Comparison of ENCODE assay signal across 8 cellular contexts in the genomic region with DNA sequence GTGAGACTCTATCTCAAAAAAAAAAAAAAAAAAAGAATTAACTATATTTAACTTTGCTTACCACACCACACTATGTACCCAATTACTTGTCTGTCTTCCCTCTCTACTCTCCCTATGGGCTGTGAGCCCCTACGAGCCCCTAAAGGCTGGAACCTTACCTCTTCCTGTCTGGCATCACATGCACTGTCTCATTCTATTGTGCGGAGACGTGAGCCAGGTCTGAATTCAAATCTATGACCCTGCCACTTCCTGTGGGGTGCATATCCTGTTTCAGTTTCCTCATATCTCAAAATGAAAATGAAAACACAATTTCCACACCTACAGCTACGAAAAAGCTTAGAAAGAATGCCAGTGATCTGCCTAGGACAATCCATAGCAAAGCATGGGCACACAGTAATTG. TPM values are rescaled to one million over a fixed set of nuclear protein-coding genes. Genes with fewer than 3 reads are reported as not detected.
A peak's percentile ranks its signal among the peaks of the same experiment; 100 is the strongest.
DNase-seq lines count a peak whose midpoint lies in the region; ATAC-seq and TF ChIP-seq lines count a peak whose summit lies in the region.

No MANE protein-coding gene starts in this region.

- no peaks in the 10 kb centered on the region for H3K27me3 Mint-ChIP-seq in natural killer cell treated with Interleukin-12 subunit alpha and Interleukin-12 subunit beta and Interleukin-15 and Interleukin-18, amount 100 ng/mL, for 72 hours

- ATAC-seq in GM21737 (IDR thresholded peaks at IDR 0.05; ENCODE audit: unreplicated experiment): peak; percentile 65
- peak; percentile 97 to 99 for ATAC-seq in natural killer cell treated with Interleukin-12 subunit alpha and Interleukin-12 subunit beta and Interleukin-15 and Interleukin-18, amount 100 ng/mL, for 72 hours

- 60 to 64% methylated on average over 4 of the region's 4 CpGs for WGBS in thyroid gland, 2 donors

- H3K27ac Mint-ChIP-seq in natural killer cell treated with Interleukin-12 subunit alpha and Interleukin-12 subunit beta and Interleukin-15 and Interleukin-18, amount 100 ng/mL, for 72 hours: peak overlapping the region; percentile 88 to 97

- no peak overlapping the region for H3K27ac ChIP-seq in thyroid gland

- H3K4me1 ChIP-seq in thyroid gland: no peaks in the 10 kb centered on the region

- H3K27me3 ChIP-seq in thyroid gland: no peaks in the 10 kb centered on the region

- no peak overlapping the region for H3K4me3 ChIP-seq in thyroid gland (replicated peaks in 1 of 3)

- H3K36me3 Mint-ChIP-seq in natural killer cell treated with Interleukin-12 subunit alpha and Interleukin-12 subunit beta and Interleukin-15 and Interleukin-18, amount 100 ng/mL, for 72 hours: peaks cover under 1% of the 10 kb centered on the region

- DNase-seq in GF-D8 (lab: John Stamatoyannopoulos, UW): peak; percentile 1
- peak; percentile 1 for DNase-seq in NCI-H69 (lab: John Stamatoyannopoulos, UW)
- peak; percentile 32 for DNase-seq in activated naive CD4-positive, alpha-beta T cell treated with Interleukin-2 at 50 U/mL for 16 hours
- peak; percentile 72 for DNase-seq in natural killer cell treated with Interleukin-12 subunit alpha and Interleukin-12 subunit beta and Interleukin-15 and Interleukin-18, amount 100 ng/mL, for 72 hours (ENCODE audit: low spot score)
- DNase-seq in thyroid gland: no peak
- no peak for DNase-seq in NCI-H146 treated with DMSO at 0.1 percent for 48 hours (lab: John Stamatoyannopoulos, UW; ENCODE audit: unreplicated experiment)
- no peak for DNase-seq in NCI-H2227 treated with DMSO at 0.1 percent for 48 hours (lab: John Stamatoyannopoulos, UW)

- H3K9me3 ChIP-seq in thyroid gland: no peaks in the 10 kb centered on the region

- TF ChIP-seq POLR2A in thyroid gland (IDR thresholded peaks at IDR 0.05): no peak

- H3K9me3 Mint-ChIP-seq in natural killer cell treated with Interleukin-12 subunit alpha and Interleukin-12 subunit beta and Interleukin-15 and Interleukin-18, amount 100 ng/mL, for 72 hours: peaks cover 6% of the 10 kb centered on the region

- H3K36me3 ChIP-seq in thyroid gland: no peaks in the 10 kb centered on the region

- peak overlapping the region; percentile 81 for H3K4me3 Mint-ChIP-seq in natural killer cell treated with Interleukin-12 subunit alpha and Interleukin-12 subunit beta and Interleukin-15 and Interleukin-18, amount 100 ng/mL, for 72 hours

- peaks cover 24 to 25% of the 10 kb centered on the region in 2 donors for H3K4me1 Mint-ChIP-seq in natural killer cell treated with Interleukin-12 subunit alpha and Interleukin-12 subunit beta and Interleukin-15 and Interleukin-18, amount 100 ng/mL, for 72 hours (ENCODE audit: low read depth in 2 of 2)

- intact Hi-C loops in thyroid gland (cut with DNase I): no loop called here

- no peak for TF ChIP-seq CTCF in thyroid gland (IDR thresholded peaks at IDR 0.05)

RNA-seq across cellular contexts. Expression of gene HS3ST1, which starts 42.9 kb away (rescaled TPM):
- not detected for total RNA-seq in natural killer cell treated with Interleukin-12 subunit alpha and Interleukin-12 subunit beta and Interleukin-15 and Interleukin-18, amount 100 ng/mL, for 72 hours
- 10 to 100 TPM in 1 of 4 donors, 1 to 10 TPM in 3; 1.9 to 16.9 (median 2.4) TPM for total RNA-seq in thyroid gland

Comparison
In these comparisons a context has a peak if more than half of its experiments do, and no peak if none do; other contexts are left out.
1. DNase-seq: peak in GF-D8 (single experiment), NCI-H69 (single experiment), activated naive CD4-positive, alpha-beta T cell treated with Interleukin-2 at 50 U/mL for 16 hours (single experiment) and natural killer cell treated with Interleukin-12 subunit alpha and Interleukin-12 subunit beta and Interleukin-15 and Interleukin-18, amount 100 ng/mL, for 72 hours (single experiment); none in thyroid gland (0 of 2), NCI-H146 treated with DMSO at 0.1 percent for 48 hours (single experiment) and NCI-H2227 treated with DMSO at 0.1 percent for 48 hours (single experiment).